ENCODE assay signal across 8 cellular contexts in genomic region chr15:64046347-64047153, GRCh38. TPM values are rescaled to one million over a fixed set of nuclear protein-coding genes. Genes with fewer than 3 reads are reported as not detected.
DNase-seq lines count a peak whose midpoint lies in the region; ATAC-seq and TF ChIP-seq lines count a peak whose summit lies in the region.

Gene DAPK2 (minus strand): TSS chr15:64046485. CDS start chr15:64040261, 6,224 bp downstream.

- H3K4me2 ChIP-seq in parathyroid adenoma (ENCODE audit: low read length): peak within 1 kb of the TSS; percentile 49

- H3K79me2 ChIP-seq in parathyroid adenoma: no peaks in the 10 kb centered on the region

- H3K9me3 ChIP-seq in HUES48 (ENCODE audit: control insufficient read depth, insufficient read depth, low read length) (no peaks in the 10 kb centered on the region), cardiac muscle cell (ENCODE audit: low read depth) (no peaks in the 10 kb centered on the region), parathyroid adenoma (ENCODE audit: control insufficient read depth, low read length) (no peaks in the 10 kb centered on the region), thyroid gland (no peaks in the 10 kb centered on the region)

- H3K27me3 ChIP-seq in HUES48 (ENCODE audit: control insufficient read depth, insufficient read depth, low read length) (peaks cover 36% of the 10 kb centered on the region), cardiac muscle cell (peaks cover 50% of the 10 kb centered on the region), parathyroid adenoma (ENCODE audit: control insufficient read depth, insufficient read depth, low read length) (no peaks in the 10 kb centered on the region), thyroid gland (no peaks in the 10 kb centered on the region)

- H3K9ac ChIP-seq in HUES48 (ENCODE audit: low read depth, low read length) (no peak within 1 kb of the TSS; the same call in 1 of the 2 replicates), parathyroid adenoma (no peak within 1 kb of the TSS)

- H2AFZ ChIP-seq in parathyroid adenoma: peak within 1 kb of the TSS; percentile 76

- H3K36me3 ChIP-seq in HUES48 (ENCODE audit: control insufficient read depth, insufficient read depth, low read length) (no peaks in the 10 kb centered on the region), cardiac muscle cell (no peaks in the 10 kb centered on the region), parathyroid adenoma (ENCODE audit: control insufficient read depth, insufficient read depth, low read length) (no peaks in the 10 kb centered on the region), thyroid gland (no peaks in the 10 kb centered on the region)

- H3K27me3 Mint-ChIP-seq in activated naive CD8-positive, alpha-beta T cell treated with anti-CD3 and anti-CD28 coated beads, Interleukin-2, amount 10 ng/mL, durations not matched to agents 7 days and 5 days: peaks cover 38% of the 10 kb centered on the region

- H3K4me3 ChIP-seq in HUES48 (ENCODE audit: low read depth, low read length): peak within 1 kb of the TSS; percentile 56
- H3K4me3 ChIP-seq in cardiac muscle cell: peak within 1 kb of the TSS; percentile 38
- H3K4me3 ChIP-seq in parathyroid adenoma (ENCODE audit: low read depth, low read length): peak within 1 kb of the TSS; percentile 16
- peak within 1 kb of the TSS in 2 of 3 donors; percentile 25 to 60 for H3K4me3 ChIP-seq in thyroid gland (replicated peaks in 1 of 3)

- peak; percentile 62 for TF ChIP-seq CTCF in cardiac muscle cell (IDR thresholded peaks at IDR 0.05; ENCODE audit: low read depth, low read length)
- peak; percentile 53 for TF ChIP-seq CTCF in parathyroid adenoma (IDR thresholded peaks at IDR 0.05)
- TF ChIP-seq CTCF in thyroid gland (IDR thresholded peaks at IDR 0.05): peak; percentile 48 to 95 (median 78)

- peak; percentile 39 for DNase-seq in A172 (ENCODE audit: low spot score)
- peak; percentile 20 to 48 for DNase-seq in SW 1271 (lab: John Stamatoyannopoulos, UW)
- DNase-seq in activated naive CD8-positive, alpha-beta T cell treated with anti-CD3 and anti-CD28 coated beads, Interleukin-2, amount 10 ng/mL, durations not matched to agents 7 days and 5 days: peak; percentile 85
- DNase-seq in cardiac muscle cell (ENCODE audit: low read depth in 1 of 2, low spot score in 1 of 2): peak; percentile 71 to 86
- peak; percentile 82 to 85 for DNase-seq in thyroid gland

- WGBS in thyroid gland, 2 donors: 22 to 38% methylated on average over 5 to 10 of the region's 69 CpGs

- no peak within 1 kb of the TSS for H3K27ac ChIP-seq in HUES48 (ENCODE audit: low read depth, low read length)
- H3K27ac ChIP-seq in cardiac muscle cell: no peak within 1 kb of the TSS
- H3K27ac ChIP-seq in parathyroid adenoma: no peak within 1 kb of the TSS
- H3K27ac ChIP-seq in thyroid gland: peak within 1 kb of the TSS in 2 of 3 donors; percentile 62 to 83

- peaks cover 4% of the 10 kb centered on the region; the same call in 1 of the 2 replicates for H3K4me1 ChIP-seq in HUES48 (ENCODE audit: control insufficient read depth, insufficient read depth, low read length)
- no peaks in the 10 kb centered on the region for H3K4me1 ChIP-seq in cardiac muscle cell (ENCODE audit: low read depth)
- H3K4me1 ChIP-seq in parathyroid adenoma: no peaks in the 10 kb centered on the region
- H3K4me1 ChIP-seq in thyroid gland: peaks cover 20 to 27% of the 10 kb centered on the region in 2 donors

- H3K4me1 Mint-ChIP-seq in activated naive CD8-positive, alpha-beta T cell treated with anti-CD3 and anti-CD28 coated beads, Interleukin-2, amount 10 ng/mL, durations not matched to agents 7 days and 5 days: peaks cover 10% of the 10 kb centered on the region

- TF ChIP-seq POLR2A in GM18505 (IDR thresholded peaks at IDR 0.05; ENCODE audit: borderline replicate concordance, extremely low read depth, insufficient read depth, insufficient read length) (peak; percentile 30), thyroid gland (IDR thresholded peaks at IDR 0.05) (peak in 1 of 2 donors; percentile 88)

- POLR2A ChIA-PET in activated naive CD8-positive, alpha-beta T cell treated with anti-CD3 and anti-CD28 coated beads, Interleukin-2, amount 10 ng/mL, durations not matched to agents 7 days and 5 days (lab: Charles Lee): interaction anchor here (0.8 to 2.0 kb wide), 5 partner anchors 36 to 297 kb away, joined by 3 to 5 read pairs (median 3); no protein-coding TSS in a partner anchor

- ATAC-seq in GM18505 (IDR thresholded peaks at IDR 0.05; ENCODE audit: unreplicated experiment): no peak
- peak; percentile 91 for ATAC-seq in activated naive CD8-positive, alpha-beta T cell treated with anti-CD3 and anti-CD28 coated beads, Interleukin-2, amount 10 ng/mL, durations not matched to agents 7 days and 5 days (ENCODE audit: low read depth)

- no peaks in the 10 kb centered on the region for H3K36me3 Mint-ChIP-seq in activated naive CD8-positive, alpha-beta T cell treated with anti-CD3 and anti-CD28 coated beads, Interleukin-2, amount 10 ng/mL, durations not matched to agents 7 days and 5 days

- H3K27ac Mint-ChIP-seq in activated naive CD8-positive, alpha-beta T cell treated with anti-CD3 and anti-CD28 coated beads, Interleukin-2, amount 10 ng/mL, durations not matched to agents 7 days and 5 days: no peak within 1 kb of the TSS

- peak within 1 kb of the TSS; percentile 72 for H3K4me3 Mint-ChIP-seq in activated naive CD8-positive, alpha-beta T cell treated with anti-CD3 and anti-CD28 coated beads, Interleukin-2, amount 10 ng/mL, durations not matched to agents 7 days and 5 days

- no peaks in the 10 kb centered on the region for H3K9me3 Mint-ChIP-seq in activated naive CD8-positive, alpha-beta T cell treated with anti-CD3 and anti-CD28 coated beads, Interleukin-2, amount 10 ng/mL, durations not matched to agents 7 days and 5 days

- intact Hi-C loops in thyroid gland (cut with DNase I): loop anchor here (10.0 kb wide), 1 partner anchor 152 kb away; no protein-coding TSS in a partner anchor

RNA-seq across cellular contexts. Expression of gene DAPK2, which starts in this region (rescaled TPM):
- 1.5 and 3.2 TPM in 2 replicates for total RNA-seq in A172 (2014; rRNA removed; shearing (Covaris generic))
- 10 to 100 TPM; 13.4 to 17.6 TPM for total RNA-seq in activated naive CD8-positive, alpha-beta T cell treated with anti-CD3 and anti-CD28 coated beads, Interleukin-2, amount 10 ng/mL, durations not matched to agents 7 days and 5 days
- total RNA-seq in cardiac muscle cell: 0.70 and 1.4 TPM in 2 replicates
- 0.51 TPM in 1 of 2 replicates, not detected in the other for polyA plus RNA-seq in cardiac muscle cell
- 100 to 1,000 TPM in 2 of 4 donors, 10 to 100 TPM in 2; 47.4 to 105 (median 78.7) TPM for total RNA-seq in thyroid gland

Comparison
In these comparisons a context has a peak if more than half of its experiments do, and no peak if none do; other contexts are left out.
1. DNase-seq: peak in every context shown above with its lines; median percentile 85 in activated naive CD8-positive, alpha-beta T cell treated with anti-CD3 and anti-CD28 coated beads, Interleukin-2, amount 10 ng/mL, durations not matched to agents 7 days and 5 days; 84 in thyroid gland; 78 in cardiac muscle cell; 39 in A172; 34 in SW 1271.
2. H3K27ac ChIP-seq: peak in thyroid gland (2 of 3); none in HUES48 (single experiment), cardiac muscle cell (single experiment) and parathyroid adenoma (single experiment).
3. Peak in every context shown above with its lines, with median percentiles within 50 percentile points of each other: H3K4me3 ChIP-seq and CTCF ChIP-seq.